ENCODE assay signal across 10 cellular contexts in the genomic region with DNA sequence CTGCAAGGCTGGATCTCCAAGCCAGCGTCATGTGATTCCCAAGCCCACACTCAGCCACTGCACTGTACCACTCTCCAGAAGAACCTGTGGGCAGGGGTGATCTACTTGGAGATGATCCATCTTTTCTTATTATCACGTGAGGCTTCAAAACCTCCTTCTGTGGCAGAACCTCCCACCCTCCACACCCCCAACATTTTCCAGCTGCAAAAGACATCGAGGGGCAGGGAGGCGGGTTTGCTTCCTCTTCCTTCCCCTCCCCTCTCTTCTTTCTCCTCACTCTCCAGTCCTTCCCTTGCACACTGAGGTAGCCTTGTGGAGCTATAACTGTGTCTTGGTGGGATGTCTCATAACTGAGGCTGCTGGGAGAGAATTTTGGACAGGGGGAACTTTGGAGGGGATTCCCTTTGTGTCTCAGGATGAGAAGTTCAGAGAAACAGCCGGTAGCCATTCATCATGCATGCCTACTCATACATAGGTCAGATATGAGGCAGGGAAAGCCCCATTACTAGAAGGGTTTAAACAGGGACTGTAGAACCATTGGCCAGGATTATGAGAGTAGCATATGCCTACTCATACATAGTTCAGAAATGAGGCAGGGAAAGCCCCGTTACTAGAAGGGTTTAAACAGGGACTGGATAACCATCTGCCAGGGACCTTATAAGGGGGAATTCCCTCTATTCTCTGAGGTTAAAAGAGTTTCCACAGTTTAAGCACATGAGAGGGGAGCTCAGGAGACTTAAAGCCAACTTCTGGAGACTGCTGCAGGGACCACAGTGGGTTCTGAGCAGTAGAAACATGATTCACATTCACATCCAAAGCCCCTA.
A peak's percentile ranks its signal among the peaks of the same experiment; 100 is the strongest.
DNase-seq lines count a peak whose midpoint lies in the region; ATAC-seq and TF ChIP-seq lines count a peak whose summit lies in the region.
"Had no signal": no experiment of that assay in that cellular context is flagged by ENCODE, and none has a peak within 500 bp of the region (broad histone marks: within the 10 kb centered on the region; RNA-seq: fewer than 3 reads in every experiment).

No MANE protein-coding gene starts in this region.

- H3K27me3 ChIP-seq in tibial artery, result peaks cover 0 to 4% of the 10 kb centered on the region in 2 donors

- ATAC-seq in HG02678 (IDR thresholded peaks at IDR 0.05; ENCODE audit: unreplicated experiment), result peak; percentile 76
- ATAC-seq in stimulated activated memory B cell treated with anti-CD40 and anti-IgM and Interleukin-4, amounts not matched to agents 10 μg/mL and 1 μg/mL and 100 μg/mL, for 72 hours, result peak; percentile 92

- intact Hi-C loops in tibial artery (cut with DNase I; ENCODE audit: low total_unique reads), result no loop called here

- no peak overlapping the region for H3K27ac ChIP-seq in tibial artery
- H3K27ac ChIP-seq: BLaER1 treated with 17β-estradiol and CSF1 and Interleukin-3, amounts not matched to agents 10 nM and 100 nM had no signal

- no peaks in the 10 kb centered on the region for H3K4me1 Mint-ChIP-seq in activated naive CD4-positive, alpha-beta T cell treated with anti-CD3 and anti-CD28 coated beads, Interleukin-2, amount 10 ng/mL, durations not matched to agents 7 days and 5 days
- H3K4me1 Mint-ChIP-seq in stimulated activated memory B cell treated with anti-CD40 and anti-IgM and Interleukin-4, amounts not matched to agents 10 μg/mL and 1 μg/mL and 100 μg/mL, for 72 hours, result peaks cover 73% of the 10 kb centered on the region

- no peak for TF ChIP-seq CTCF in tibial artery (IDR thresholded peaks at IDR 0.05)

- H3K9me3 Mint-ChIP-seq in activated naive CD4-positive, alpha-beta T cell treated with anti-CD3 and anti-CD28 coated beads, Interleukin-2, amount 10 ng/mL, durations not matched to agents 7 days and 5 days, result peaks cover 5% of the 10 kb centered on the region
- peaks cover 4% of the 10 kb centered on the region for H3K9me3 Mint-ChIP-seq in stimulated activated memory B cell treated with anti-CD40 and anti-IgM and Interleukin-4, amounts not matched to agents 10 μg/mL and 1 μg/mL and 100 μg/mL, for 72 hours

- no peaks in the 10 kb centered on the region for H3K4me1 ChIP-seq in tibial artery

- H3K9me3 ChIP-seq in tibial artery, result no peaks in the 10 kb centered on the region
- H3K9me3 ChIP-seq: BLaER1 treated with 17β-estradiol and CSF1 and Interleukin-3, amounts not matched to agents 10 nM and 100 nM had no signal

- H3K27me3 Mint-ChIP-seq in activated naive CD4-positive, alpha-beta T cell treated with anti-CD3 and anti-CD28 coated beads, Interleukin-2, amount 10 ng/mL, durations not matched to agents 7 days and 5 days, result no peaks in the 10 kb centered on the region
- no peaks in the 10 kb centered on the region for H3K27me3 Mint-ChIP-seq in stimulated activated memory B cell treated with anti-CD40 and anti-IgM and Interleukin-4, amounts not matched to agents 10 μg/mL and 1 μg/mL and 100 μg/mL, for 72 hours

- no peak overlapping the region for H3K27ac Mint-ChIP-seq in activated naive CD4-positive, alpha-beta T cell treated with anti-CD3 and anti-CD28 coated beads, Interleukin-2, amount 10 ng/mL, durations not matched to agents 7 days and 5 days
- peak overlapping the region; percentile 34 for H3K27ac Mint-ChIP-seq in stimulated activated memory B cell treated with anti-CD40 and anti-IgM and Interleukin-4, amounts not matched to agents 10 μg/mL and 1 μg/mL and 100 μg/mL, for 72 hours

- H3K4me3 Mint-ChIP-seq in activated naive CD4-positive, alpha-beta T cell treated with anti-CD3 and anti-CD28 coated beads, Interleukin-2, amount 10 ng/mL, durations not matched to agents 7 days and 5 days, result no peak overlapping the region
- H3K4me3 Mint-ChIP-seq in stimulated activated memory B cell treated with anti-CD40 and anti-IgM and Interleukin-4, amounts not matched to agents 10 μg/mL and 1 μg/mL and 100 μg/mL, for 72 hours, result no peak overlapping the region

- no peaks in the 10 kb centered on the region for H3K36me3 Mint-ChIP-seq in activated naive CD4-positive, alpha-beta T cell treated with anti-CD3 and anti-CD28 coated beads, Interleukin-2, amount 10 ng/mL, durations not matched to agents 7 days and 5 days
- H3K36me3 Mint-ChIP-seq in stimulated activated memory B cell treated with anti-CD40 and anti-IgM and Interleukin-4, amounts not matched to agents 10 μg/mL and 1 μg/mL and 100 μg/mL, for 72 hours, result no peaks in the 10 kb centered on the region

- CTCF ChIA-PET in activated naive CD4-positive, alpha-beta T cell treated with anti-CD3 and anti-CD28 coated beads, Interleukin-2, amount 10 ng/mL, durations not matched to agents 7 days and 5 days (lab: Charles Lee), result no interaction called here

- peak; percentile 2 for DNase-seq in activated naive CD4-positive, alpha-beta T cell treated with Interleukin-2 at 50 U/mL for 16 hours
- no peak for DNase-seq in activated naive CD4-positive, alpha-beta T cell treated with anti-CD3 and anti-CD28 coated beads, Interleukin-2, amount 10 ng/mL, durations not matched to agents 7 days and 5 days
- DNase-seq in NCI-H524 treated with DMSO at 0.1 percent for 48 hours (lab: John Stamatoyannopoulos, UW) (peak; percentile 44), tibial artery (no peak), NCI-H2196 (lab: John Stamatoyannopoulos, UW; ENCODE audit: unreplicated experiment) (no peak), NCI-H1417 treated with DMSO at 0.1 percent for 48 hours (lab: John Stamatoyannopoulos, UW) (no peak)
- DNase-seq: Kasumi-1 had no signal

- no peaks in the 10 kb centered on the region for H3K36me3 ChIP-seq in tibial artery
- H3K36me3 ChIP-seq: BLaER1 treated with 17β-estradiol and CSF1 and Interleukin-3, amounts not matched to agents 10 nM and 100 nM had no signal

- no peak overlapping the region for H3K4me3 ChIP-seq in tibial artery
- H3K4me3 ChIP-seq: BLaER1 treated with 17β-estradiol and CSF1 and Interleukin-3, amounts not matched to agents 10 nM and 100 nM had no signal

Comparison
In these comparisons a context has a peak if more than half of its experiments do, and no peak if none do; other contexts are left out.
1. DNase-seq: peak in activated naive CD4-positive, alpha-beta T cell treated with Interleukin-2 at 50 U/mL for 16 hours (single experiment) and NCI-H524 treated with DMSO at 0.1 percent for 48 hours (single experiment); none in activated naive CD4-positive, alpha-beta T cell treated with anti-CD3 and anti-CD28 coated beads, Interleukin-2, amount 10 ng/mL, durations not matched to agents 7 days and 5 days (single experiment), tibial artery (0 of 2), NCI-H2196 (single experiment) and NCI-H1417 treated with DMSO at 0.1 percent for 48 hours (single experiment).